Comparison of ENCODE assay signal across 21 cellular contexts in genomic region chr4:170423137-170423536, GRCh38.
DNase-seq lines count a peak whose midpoint lies in the region; ATAC-seq, FAIRE-seq and TF ChIP-seq lines count a peak whose summit lies in the region.
"Had no signal": no experiment of that assay in that cellular context is flagged by ENCODE, and none has a peak within 500 bp of the region (broad histone marks: within the 10 kb centered on the region; RNA-seq: fewer than 3 reads in every experiment).

No MANE protein-coding gene starts in this region.

- H3K27me3 ChIP-seq in SJSA1 (replicated peaks) (no peaks in the 10 kb centered on the region), smooth muscle cell (ENCODE audit: low read depth) (no peaks in the 10 kb centered on the region), small intestine (ENCODE audit: control insufficient read depth in 2 of 2, insufficient read depth in 2 of 2, low read length in 2 of 2) (no peaks in the 10 kb centered on the region)

- no peaks in the 10 kb centered on the region for H4K20me1 ChIP-seq in smooth muscle cell (ENCODE audit: low read depth)

- H3F3A ChIP-seq in smooth muscle cell (ENCODE audit: low read depth): no peaks in the 10 kb centered on the region

- H3K4me1 ChIP-seq in SJSA1 (replicated peaks): peaks cover 12% of the 10 kb centered on the region
- H3K4me1 ChIP-seq in smooth muscle cell (ENCODE audit: low read depth): peaks cover 6% of the 10 kb centered on the region
- H3K4me1 ChIP-seq in small intestine (ENCODE audit: control insufficient read depth in 2 of 2, insufficient read depth in 1 of 2, low read depth in 1 of 2, low read length in 1 of 2): no peaks in the 10 kb centered on the region

- H3K9me3 ChIP-seq in SJSA1 (replicated peaks): no peaks in the 10 kb centered on the region
- no peaks in the 10 kb centered on the region for H3K9me3 ChIP-seq in smooth muscle cell (replicated peaks; ENCODE audit: low read depth)
- no peaks in the 10 kb centered on the region for H3K9me3 ChIP-seq in small intestine (ENCODE audit: control insufficient read depth, low read depth)

- H2AFZ ChIP-seq in smooth muscle cell (ENCODE audit: low read depth): peak overlapping the region; percentile 28
- H2AFZ ChIP-seq: GM23338 had no signal

- no peak for ATAC-seq in HG02571 (IDR thresholded peaks at IDR 0.05; ENCODE audit: unreplicated experiment)
- no peak for ATAC-seq in GM19467 (IDR thresholded peaks at IDR 0.05; ENCODE audit: unreplicated experiment)
- ATAC-seq: GM23338 had no signal

- no peaks in the 10 kb centered on the region for H3K79me2 ChIP-seq in smooth muscle cell (ENCODE audit: low read depth)

- no peak overlapping the region for H3K4me2 ChIP-seq in smooth muscle cell
- H3K4me2 ChIP-seq: GM23338 had no signal

- no peak for TF ChIP-seq CTCF in epithelial cell of esophagus (IDR thresholded peaks at IDR 0.05; ENCODE audit: insufficient read depth, low read depth, low read length, missing control alignments)
- TF ChIP-seq CTCF in smooth muscle cell (IDR thresholded peaks at IDR 0.05; ENCODE audit: borderline replicate concordance, insufficient read depth, poor library complexity, severe bottlenecking): no peak

- H3K4me3 ChIP-seq in SJSA1 (no peak overlapping the region), epithelial cell of esophagus (ENCODE audit: low read length) (no peak overlapping the region), smooth muscle cell (no peak overlapping the region), small intestine (ENCODE audit: low read depth in 1 of 2, low read length in 2 of 2) (no peak overlapping the region)
- H3K4me3 ChIP-seq: GM23338 had no signal

- H3K27ac ChIP-seq in SJSA1 (peak overlapping the region; percentile 37; the same call in 1 of the 2 replicates), smooth muscle cell (ENCODE audit: low read depth) (peak overlapping the region; percentile 67), small intestine (ENCODE audit: low read depth in 1 of 2, low read length in 1 of 2) (no peak overlapping the region)
- H3K27ac ChIP-seq: C4-2B had no signal

- 30% methylated on average over 1 of the region's 1 CpG for WGBS in smooth muscle cell (ENCODE audit: low lambda C conversion rate)
- 57 to 70% (median 64%) methylated on average over 1 of the region's 1 CpG for WGBS in small intestine, 3 donors

- H3K9ac ChIP-seq in smooth muscle cell (ENCODE audit: low read depth): no peak overlapping the region

- no peak for FAIRE-seq in small intestine (lab: Jason Lieb, UNC)

- H3K36me3 ChIP-seq in SJSA1 (no peaks in the 10 kb centered on the region), smooth muscle cell (ENCODE audit: low read depth) (no peaks in the 10 kb centered on the region), small intestine (ENCODE audit: control insufficient read depth in 2 of 2, insufficient read depth in 2 of 2, low read length in 2 of 2) (no peaks in the 10 kb centered on the region)

- DNase-seq in HCEC 1CT (peak; percentile 84), SJSA1 (ENCODE audit: low read depth in 1 of 2, low spot score in 2 of 2) (peak in 1 of 2 experiments; percentile 27), epithelial cell of esophagus (ENCODE audit: low read depth) (peak; percentile 69), smooth muscle cell (lab: John Stamatoyannopoulos, UW; ENCODE audit: unreplicated experiment) (no peak), medulla oblongata (ENCODE audit: extremely low spot score) (no peak), small intestine (no peak)
- DNase-seq: activated CD4-positive, alpha-beta memory T cell treated with anti-CD3 and anti-CD28 coated beads, Interleukin-2, amount 10 ng/mL, durations not matched to agents 7 days and 5 days; activated naive CD8-positive, alpha-beta T cell treated with anti-CD3 and anti-CD28 coated beads for 36 hours; activated T-cell treated with anti-CD3 and anti-CD28 coated beads, Interleukin-2, amount 50 U/mL, for 24 hours; DMS153; effector CD8-positive, alpha-beta T cell; hypothalamus; kidney glomerular epithelial cell; NCI-H2029; NCI-H446; SHP77 treated with DMSO at 0.1 percent for 48 hours; T-helper 2 cell had no signal

Comparison
In these comparisons a context has a peak if more than half of its experiments do, and no peak if none do; other contexts are left out.
1. DNase-seq: peak in HCEC 1CT (single experiment) and epithelial cell of esophagus (single experiment); none in smooth muscle cell (single experiment), medulla oblongata (single experiment) and small intestine (single experiment).
2. H3K27ac ChIP-seq: peak in SJSA1 (single experiment) and smooth muscle cell (single experiment); none in small intestine (0 of 2).